In genomic region chr12:118645219-118645618, GRCh38 we compare ENCODE assay signal across 14 cellular contexts.
DNase-seq lines count a peak whose midpoint lies in the region; ATAC-seq, FAIRE-seq and TF ChIP-seq lines count a peak whose summit lies in the region.
"Had no signal": no experiment of that assay in that cellular context is flagged by ENCODE, and none has a peak within 500 bp of the region (broad histone marks: within the 10 kb centered on the region; RNA-seq: fewer than 3 reads in every experiment).

No MANE protein-coding gene starts in this region.

- H3K4me3 ChIP-seq in A549 (no peak overlapping the region), NB4 (ENCODE audit: low read depth, low read length) (no peak overlapping the region)
- H3K4me3 ChIP-seq: adrenal gland, transverse colon had no signal

- TF ChIP-seq EP300 in A549 (IDR thresholded peaks at IDR 0.05), result no peak

- H3K9me3 Mint-ChIP-seq in type B pancreatic cell, result no peaks in the 10 kb centered on the region

- CTCF ChIA-PET in A549 (lab: Yijun Ruan, JAX), result no interaction called here

- WGBS in A549 (ENCODE audit: missing lambda C conversion rate), result 3% methylated on average over 3 of the region's 3 CpGs

- ATAC-seq in A549 (no peak), GM18867 (IDR thresholded peaks at IDR 0.05; ENCODE audit: unreplicated experiment) (no peak)

- POLR2A ChIA-PET in A549 (lab: Yijun Ruan, JAX), result no interaction called here

- no peak overlapping the region for H3K27ac Mint-ChIP-seq in type B pancreatic cell
- H3K27ac Mint-ChIP-seq: CD8-positive, alpha-beta memory T cell; mesothelial cell of epicardium had no signal

- H3K4me3 Mint-ChIP-seq in type B pancreatic cell, result no peak overlapping the region
- H3K4me3 Mint-ChIP-seq: CD8-positive, alpha-beta memory T cell; mesothelial cell of epicardium had no signal

- H3K36me3 Mint-ChIP-seq in type B pancreatic cell, result no peaks in the 10 kb centered on the region
- H3K36me3 Mint-ChIP-seq: CD8-positive, alpha-beta memory T cell; mesothelial cell of epicardium had no signal

- TF ChIP-seq CTCF in A549 (IDR thresholded peaks at IDR 0.05) (no peak), NB4 (IDR thresholded peaks at IDR 0.05; ENCODE audit: low read depth, low read length) (no peak), type B pancreatic cell (conservative IDR thresholded peaks at IDR 0.05) (no peak)

- no peak for TF ChIP-seq RAD21 in A549 (conservative IDR thresholded peaks at IDR 0.05 in 1 of 2, IDR thresholded peaks at IDR 0.05 in 1 of 2)

- no peak for FAIRE-seq in A549 (lab: Jason Lieb, UNC)

- TF ChIP-seq POLR2A in A549 (IDR thresholded peaks at IDR 0.05; ENCODE audit: low read length), result no peak
- TF ChIP-seq POLR2A in NB4 (IDR thresholded peaks at IDR 0.05; ENCODE audit: extremely low read depth, insufficient read length), result no peak
- no peak for TF ChIP-seq POLR2A in erythroblast (IDR thresholded peaks at IDR 0.05; ENCODE audit: low read length)

- peaks cover 13% of the 10 kb centered on the region for H3K27me3 Mint-ChIP-seq in type B pancreatic cell
- H3K27me3 Mint-ChIP-seq: CD8-positive, alpha-beta memory T cell had no signal

- no peaks in the 10 kb centered on the region for H3K4me1 Mint-ChIP-seq in type B pancreatic cell (ENCODE audit: unreplicated experiment)
- H3K4me1 Mint-ChIP-seq: CD8-positive, alpha-beta memory T cell; mesothelial cell of epicardium had no signal

- DNase-seq in A549 (ENCODE audit: low read depth in 1 of 2, low spot score in 1 of 2) (peak in 1 of 2 experiments; percentile 10), EL (peak; percentile 1), NB4 (ENCODE audit: low read depth) (peak; percentile 54), erythroblast (lab: John Stamatoyannopoulos, UW) (peak; percentile 19 to 39), NCI-H2107 (lab: John Stamatoyannopoulos, UW) (no peak), NCI-H524 (lab: John Stamatoyannopoulos, UW) (no peak), type B pancreatic cell (ENCODE audit: extremely low spot score, unreplicated experiment) (no peak)
- DNase-seq: CD8-positive, alpha-beta memory T cell; glutamatergic neuron; NCI-H2081 treated with DMSO at 0.1 percent for 48 hours; transverse colon had no signal

- H3K27ac ChIP-seq in A549, result no peak overlapping the region
- H3K27ac ChIP-seq: adrenal gland, transverse colon had no signal

- H3K4me2 ChIP-seq in A549, result no peak overlapping the region

- no peaks in the 10 kb centered on the region for H3K9me3 ChIP-seq in A549
- H3K9me3 ChIP-seq: adrenal gland, transverse colon had no signal

- no peaks in the 10 kb centered on the region for H3K4me1 ChIP-seq in A549
- H3K4me1 ChIP-seq: adrenal gland, transverse colon had no signal

TF ChIP-seq in A549, 52 proteins besides CTCF, POLR2A, EP300 and RAD21:
- TF ChIP-seq MAZ (IDR thresholded peaks at IDR 0.05; ENCODE audit: borderline replicate concordance, low read depth, low read length), result no peak
- no peak for TF ChIP-seq NPAS2 (CRISPR knock-in tag; IDR thresholded peaks at IDR 0.05; ENCODE audit: borderline replicate concordance)
- no peak for TF ChIP-seq CHD2 (IDR thresholded peaks at IDR 0.05; ENCODE audit: low read length, partially characterized antibody)
- 0 out of 2 replicates have a peak, but pooled peaks have one; percentile 45 for TF ChIP-seq EHMT2 (IDR thresholded peaks at IDR 0.05; ENCODE audit: low read depth)
- TF ChIP-seq, protein P1, sequence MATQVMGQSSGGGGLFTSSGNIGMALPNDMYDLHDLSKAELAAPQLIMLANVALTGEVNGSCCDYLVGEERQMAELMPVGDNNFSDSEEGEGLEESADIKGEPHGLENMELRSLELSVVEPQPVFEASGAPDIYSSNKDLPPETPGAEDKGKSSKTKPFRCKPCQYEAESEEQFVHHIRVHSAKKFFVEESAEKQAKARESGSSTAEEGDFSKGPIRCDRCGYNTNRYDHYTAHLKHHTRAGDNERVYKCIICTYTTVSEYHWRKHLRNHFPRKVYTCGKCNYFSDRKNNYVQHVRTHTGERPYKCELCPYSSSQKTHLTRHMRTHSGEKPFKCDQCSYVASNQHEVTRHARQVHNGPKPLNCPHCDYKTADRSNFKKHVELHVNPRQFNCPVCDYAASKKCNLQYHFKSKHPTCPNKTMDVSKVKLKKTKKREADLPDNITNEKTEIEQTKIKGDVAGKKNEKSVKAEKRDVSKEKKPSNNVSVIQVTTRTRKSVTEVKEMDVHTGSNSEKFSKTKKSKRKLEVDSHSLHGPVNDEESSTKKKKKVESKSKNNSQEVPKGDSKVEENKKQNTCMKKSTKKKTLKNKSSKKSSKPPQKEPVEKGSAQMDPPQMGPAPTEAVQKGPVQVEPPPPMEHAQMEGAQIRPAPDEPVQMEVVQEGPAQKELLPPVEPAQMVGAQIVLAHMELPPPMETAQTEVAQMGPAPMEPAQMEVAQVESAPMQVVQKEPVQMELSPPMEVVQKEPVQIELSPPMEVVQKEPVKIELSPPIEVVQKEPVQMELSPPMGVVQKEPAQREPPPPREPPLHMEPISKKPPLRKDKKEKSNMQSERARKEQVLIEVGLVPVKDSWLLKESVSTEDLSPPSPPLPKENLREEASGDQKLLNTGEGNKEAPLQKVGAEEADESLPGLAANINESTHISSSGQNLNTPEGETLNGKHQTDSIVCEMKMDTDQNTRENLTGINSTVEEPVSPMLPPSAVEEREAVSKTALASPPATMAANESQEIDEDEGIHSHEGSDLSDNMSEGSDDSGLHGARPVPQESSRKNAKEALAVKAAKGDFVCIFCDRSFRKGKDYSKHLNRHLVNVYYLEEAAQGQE (IDR thresholded peaks at IDR 0.05), result peak; percentile 91

Comparison
In these comparisons a context has a peak if more than half of its experiments do, and no peak if none do; other contexts are left out.
1. DNase-seq: peak in EL (single experiment), NB4 (single experiment) and erythroblast (2 of 2); none in NCI-H2107 (single experiment), NCI-H524 (0 of 2) and type B pancreatic cell (single experiment).